12 cellular contexts compared by ENCODE assay signal in genomic region chr13:93603043-93603442, GRCh38.
DNase-seq lines count a peak whose midpoint lies in the region; ATAC-seq and TF ChIP-seq lines count a peak whose summit lies in the region.
"Had no signal": no experiment of that assay in that cellular context is flagged by ENCODE, and none has a peak within 500 bp of the region (broad histone marks: within the 10 kb centered on the region; RNA-seq: fewer than 3 reads in every experiment).

No MANE protein-coding gene starts in this region.

- H3K4me3 Mint-ChIP-seq in activated CD4-positive, alpha-beta T cell treated with anti-CD3 and anti-CD28 coated beads, Interleukin-2, amount 10 ng/mL, durations not matched to agents 7 days and 5 days, result no peak overlapping the region

- no peaks in the 10 kb centered on the region for H3K27me3 Mint-ChIP-seq in activated CD4-positive, alpha-beta T cell treated with anti-CD3 and anti-CD28 coated beads, Interleukin-2, amount 10 ng/mL, durations not matched to agents 7 days and 5 days

- no peaks in the 10 kb centered on the region for H3K79me2 ChIP-seq in ACC112 (ENCODE audit: control insufficient read depth, insufficient read depth, low read length, unreplicated experiment)

- H3K27me3 ChIP-seq in ACC112 (ENCODE audit: insufficient read depth, low read length), result no peaks in the 10 kb centered on the region
- H3K27me3 ChIP-seq in kidney epithelial cell (ENCODE audit: control insufficient read depth, insufficient read depth, low read length), result no peaks in the 10 kb centered on the region
- H3K27me3 ChIP-seq: hepatocyte, vagina had no signal

- no peaks in the 10 kb centered on the region for H3K9me3 ChIP-seq in HEK293 (ENCODE audit: control insufficient read depth, insufficient read depth, low read depth, low read length)
- H3K9me3 ChIP-seq: vagina had no signal

- in situ Hi-C loops in G401 (cut with HindIII; ENCODE audit: low sequenced_read_pairs), result no loop called here

- H3K27ac ChIP-seq in ACC112 (ENCODE audit: low read depth, low read length), result peak overlapping the region; percentile 53
- no peak overlapping the region for H3K27ac ChIP-seq in HEK293 (ENCODE audit: extremely low read depth, low read depth, low read length)
- H3K27ac ChIP-seq: C4-2B, hepatocyte, vagina had no signal

- H3K36me3 ChIP-seq in ACC112 (ENCODE audit: insufficient read depth, low read length) (no peaks in the 10 kb centered on the region), HEK293 (ENCODE audit: control insufficient read depth in 2 of 2, insufficient read depth in 1 of 2, low read length in 2 of 2) (no peaks in the 10 kb centered on the region), kidney epithelial cell (ENCODE audit: control insufficient read depth, insufficient read depth, low read length) (no peaks in the 10 kb centered on the region)
- H3K36me3 ChIP-seq: vagina had no signal

- H3K9me3 Mint-ChIP-seq in activated CD4-positive, alpha-beta T cell treated with anti-CD3 and anti-CD28 coated beads, Interleukin-2, amount 10 ng/mL, durations not matched to agents 7 days and 5 days, result no peaks in the 10 kb centered on the region

- CTCF ChIA-PET in HEK293 (lab: Yijun Ruan, JAX), result interaction anchor here (0.6 to 0.7 kb wide), 2 partner anchors 103 to 221 kb away, joined by 3 to 4 read pairs; no protein-coding TSS in a partner anchor
- CTCF ChIA-PET in activated CD4-positive, alpha-beta T cell treated with anti-CD3 and anti-CD28 coated beads, Interleukin-2, amount 10 ng/mL, durations not matched to agents 7 days and 5 days (lab: Charles Lee), result no interaction called here

- POLR2A ChIA-PET in HEK293 (lab: Yijun Ruan, JAX), result no interaction called here
- POLR2A ChIA-PET in activated CD4-positive, alpha-beta T cell treated with anti-CD3 and anti-CD28 coated beads, Interleukin-2, amount 10 ng/mL, durations not matched to agents 7 days and 5 days (lab: Charles Lee), result no interaction called here

- H3K4me3 ChIP-seq in ACC112 (ENCODE audit: low read depth, low read length) (no peak overlapping the region), HEK293 (ENCODE audit: low read depth, low read length) (no peak overlapping the region), kidney epithelial cell (ENCODE audit: low read depth, low read length) (no peak overlapping the region)
- H3K4me3 ChIP-seq: hepatocyte, vagina had no signal

- DNase-seq in amniotic stem cell (lab: John Stamatoyannopoulos, UW), result peak; percentile 67
- peak; percentile 65 for DNase-seq in kidney epithelial cell (ENCODE audit: low read depth)
- DNase-seq in activated CD4-positive, alpha-beta T cell treated with anti-CD3 and anti-CD28 coated beads, Interleukin-2, amount 10 ng/mL, durations not matched to agents 7 days and 5 days, result no peak
- no peak for DNase-seq in G401 (ENCODE audit: low spot score)
- DNase-seq: NCI-H1048 had no signal

- ATAC-seq in GM18873 (IDR thresholded peaks at IDR 0.05; ENCODE audit: low FRiP score, unreplicated experiment) (no peak), HG03045 (IDR thresholded peaks at IDR 0.05; ENCODE audit: unreplicated experiment) (no peak)

- H3K4me1 ChIP-seq in ACC112 (ENCODE audit: control insufficient read depth, insufficient read depth, low read length, unreplicated experiment), result peaks cover 17% of the 10 kb centered on the region
- H3K4me1 ChIP-seq in HEK293 (ENCODE audit: control insufficient read depth, insufficient read depth, low read length), result no peaks in the 10 kb centered on the region
- H3K4me1 ChIP-seq: vagina had no signal

- no peak overlapping the region for H3K27ac Mint-ChIP-seq in activated CD4-positive, alpha-beta T cell treated with anti-CD3 and anti-CD28 coated beads, Interleukin-2, amount 10 ng/mL, durations not matched to agents 7 days and 5 days

- H3K36me3 Mint-ChIP-seq in activated CD4-positive, alpha-beta T cell treated with anti-CD3 and anti-CD28 coated beads, Interleukin-2, amount 10 ng/mL, durations not matched to agents 7 days and 5 days (ENCODE audit: low read depth), result no peaks in the 10 kb centered on the region

- no peaks in the 10 kb centered on the region for H3K4me1 Mint-ChIP-seq in activated CD4-positive, alpha-beta T cell treated with anti-CD3 and anti-CD28 coated beads, Interleukin-2, amount 10 ng/mL, durations not matched to agents 7 days and 5 days

- H2AFZ ChIP-seq in ACC112 (ENCODE audit: low read length, unreplicated experiment), result no peak overlapping the region
- H2AFZ ChIP-seq: hepatocyte had no signal

- TF ChIP-seq CTCF in HEK293 (tag by site-specific recombination; IDR thresholded peaks at IDR 0.05), result no peak
- TF ChIP-seq CTCF in kidney epithelial cell (IDR thresholded peaks at IDR 0.05; ENCODE audit: insufficient read depth, low read length, poor library complexity, severe bottlenecking), result no peak

TF ChIP-seq in HEK293, 187 proteins besides CTCF, POLR2A, EP300 and RAD21:
- TF ChIP-seq ZNF558 (tag by site-specific recombination; IDR thresholded peaks at IDR 0.05), result 0 out of 2 replicates have a peak, but pooled peaks have one; percentile 37
- TF ChIP-seq KLF7 (tag by site-specific recombination; IDR thresholded peaks at IDR 0.05; ENCODE audit: borderline replicate concordance), result peak; percentile 37; the same call in 1 of the 2 replicates
- no peak for TF ChIP-seq ZNF544 (tag by site-specific recombination; IDR thresholded peaks at IDR 0.05)
- TF ChIP-seq KLF9 (tag by site-specific recombination; IDR thresholded peaks at IDR 0.05; ENCODE audit: low read depth), result peak; percentile 44; the same call in 1 of the 2 replicates
- TF ChIP-seq ZNF362 (tag by site-specific recombination; IDR thresholded peaks at IDR 0.05), result 0 out of 2 replicates have a peak, but pooled peaks have one; percentile 41
- peak; percentile 48 for TF ChIP-seq KLF1 (tag by site-specific recombination; IDR thresholded peaks at IDR 0.05)
- TF ChIP-seq ZFP69B (tag by site-specific recombination; IDR thresholded peaks at IDR 0.05), result 0 out of 2 replicates have a peak, but pooled peaks have one; percentile 28
- TF ChIP-seq ZNF148 (tag by site-specific recombination; IDR thresholded peaks at IDR 0.05; ENCODE audit: borderline replicate concordance), result no peak
- TF ChIP-seq ZNF692 (tag by site-specific recombination; IDR thresholded peaks at IDR 0.05), result peak; percentile 58; the same call in 1 of the 2 replicates
- TF ChIP-seq ZNF629 (tag by site-specific recombination; IDR thresholded peaks at IDR 0.05), result 0 out of 2 replicates have a peak, but pooled peaks have one; percentile 15
- 0 out of 2 replicates have a peak, but pooled peaks have one; percentile 27 for TF ChIP-seq ZNF24 (tag by site-specific recombination; IDR thresholded peaks at IDR 0.05)
- no peak for TF ChIP-seq MEIS1 (CRISPR knock-in tag; IDR thresholded peaks at IDR 0.05; ENCODE audit: borderline replicate concordance)
- no peak for TF ChIP-seq ZNF548 (tag by site-specific recombination; IDR thresholded peaks at IDR 0.05)
- no peak for TF ChIP-seq ZNF121 (tag by site-specific recombination; IDR thresholded peaks at IDR 0.05)
TF ChIP-seq in HEK293: peak in this region for 9.

Comparison
In these comparisons a context has a peak if more than half of its experiments do, and no peak if none do; other contexts are left out.
1. DNase-seq: peak in amniotic stem cell (single experiment) and kidney epithelial cell (single experiment); none in activated CD4-positive, alpha-beta T cell treated with anti-CD3 and anti-CD28 coated beads, Interleukin-2, amount 10 ng/mL, durations not matched to agents 7 days and 5 days (single experiment) and G401 (single experiment).